22 cellular contexts compared by ENCODE assay signal in genomic region chr10:77201135-77202111, GRCh38.
A peak's percentile ranks its signal among the peaks of the same experiment; 100 is the strongest.
DNase-seq lines count a peak whose midpoint lies in the region; ATAC-seq, FAIRE-seq and TF ChIP-seq lines count a peak whose summit lies in the region.
"Had no signal": no experiment of that assay in that cellular context is flagged by ENCODE, and none has a peak within 500 bp of the region (broad histone marks: within the 10 kb centered on the region; RNA-seq: fewer than 3 reads in every experiment).

No MANE protein-coding gene starts in this region.

- H3K9me3 ChIP-seq in smooth muscle cell (replicated peaks; ENCODE audit: low read depth) (no peaks in the 10 kb centered on the region), osteoblast (ENCODE audit: low read depth, low read length) (no peaks in the 10 kb centered on the region)
- H3K9me3 ChIP-seq: gastrocnemius medialis, pancreas had no signal

- no peak for TF ChIP-seq CTCF in WTC11 (IDR thresholded peaks at IDR 0.05)
- no peak for TF ChIP-seq CTCF in foreskin keratinocyte (conservative IDR thresholded peaks at IDR 0.05)
- TF ChIP-seq CTCF in smooth muscle cell (IDR thresholded peaks at IDR 0.05; ENCODE audit: borderline replicate concordance, insufficient read depth, poor library complexity, severe bottlenecking), result no peak
- no peak for TF ChIP-seq CTCF in osteoblast (IDR thresholded peaks at IDR 0.05; ENCODE audit: extremely low read depth, low read depth, low read length)

- H3K9ac ChIP-seq in smooth muscle cell (ENCODE audit: low read depth), result no peak overlapping the region

- peaks cover 14% of the 10 kb centered on the region for H3K9me3 Mint-ChIP-seq in WTC11
- H3K9me3 Mint-ChIP-seq: activated CD8-positive, alpha-beta T cell treated with anti-CD3 and anti-CD28 coated beads for 36 hours; natural killer cell treated with Interleukin-12 subunit alpha and Interleukin-12 subunit beta and Interleukin-15 and Interleukin-18, amount 100 ng/mL, for 72 hours had no signal

- WGBS in smooth muscle cell (ENCODE audit: low lambda C conversion rate), result 40% methylated on average over 7 of the region's 7 CpGs

- no peaks in the 10 kb centered on the region; the same call in 1 of the 2 replicates for H3K27me3 Mint-ChIP-seq in WTC11 (ENCODE audit: low read depth)

- DNase-seq in H54 (ENCODE audit: insufficient read length, low spot score) (no peak), WTC11 (ENCODE audit: low spot score) (no peak), foreskin keratinocyte (peak in 1 of 2 donors; percentile 29), smooth muscle cell (lab: John Stamatoyannopoulos, UW; ENCODE audit: unreplicated experiment) (no peak), MV-4-11 (lab: John Stamatoyannopoulos, UW) (no peak), osteoblast (ENCODE audit: insufficient read length, low spot score, missing footprints) (no peak)
- no peak for DNase-seq in activated naive CD4-positive, alpha-beta T cell (lab: John Stamatoyannopoulos, UW)
- DNase-seq: activated CD4-positive, CD25-positive, alpha-beta regulatory T cell; activated CD8-positive, alpha-beta T cell treated with anti-CD3 and anti-CD28 coated beads for 36 hours; amniotic stem cell; dermis blood vessel endothelial cell; gastrocnemius medialis; GOT3; kidney; pancreas; right cardiac atrium; stimulated activated CD4-positive, alpha-beta T cell treated with anti-CD3 and anti-CD28 coated beads, Interleukin-15, amount 100 ng/mL, for 24 hours; T1000 had no signal

- peak; percentile 27 for FAIRE-seq in H54 (lab: Jason Lieb, UNC)
- FAIRE-seq: endothelial cell of umbilical vein, kidney, pancreas had no signal

- H3K36me3 ChIP-seq in smooth muscle cell (ENCODE audit: low read depth) (no peaks in the 10 kb centered on the region), osteoblast (ENCODE audit: insufficient read depth, low read length) (no peaks in the 10 kb centered on the region)
- H3K36me3 ChIP-seq: gastrocnemius medialis, pancreas had no signal

- ATAC-seq in WTC11 (peak; percentile 53), foreskin keratinocyte (peak; percentile 35), GM18861 (IDR thresholded peaks at IDR 0.05; ENCODE audit: unreplicated experiment) (no peak)
- ATAC-seq: activated CD8-positive, alpha-beta T cell treated with anti-CD3 and anti-CD28 coated beads for 36 hours; gastrocnemius medialis; natural killer cell treated with Interleukin-12 subunit alpha and Interleukin-12 subunit beta and Interleukin-15 and Interleukin-18, amount 100 ng/mL, for 72 hours; pancreas; right cardiac atrium had no signal

- no peak overlapping the region for H3K27ac Mint-ChIP-seq in WTC11
- H3K27ac Mint-ChIP-seq: activated CD8-positive, alpha-beta T cell treated with anti-CD3 and anti-CD28 coated beads for 36 hours; natural killer cell treated with Interleukin-12 subunit alpha and Interleukin-12 subunit beta and Interleukin-15 and Interleukin-18, amount 100 ng/mL, for 72 hours had no signal

- TF ChIP-seq POLR2A in H54 (IDR thresholded peaks at IDR 0.05; ENCODE audit: low read depth, low read length), result no peak

- H3K4me2 ChIP-seq in smooth muscle cell (peak overlapping the region; percentile 34), osteoblast (ENCODE audit: insufficient read depth, low read length) (no peak overlapping the region)

- CTCF ChIA-PET in WTC11 (lab: Charles Lee), result no interaction called here

- H4K20me1 ChIP-seq in smooth muscle cell (ENCODE audit: low read depth), result no peaks in the 10 kb centered on the region
- no peaks in the 10 kb centered on the region for H4K20me1 ChIP-seq in osteoblast (ENCODE audit: insufficient read depth, low read length)

- no peak overlapping the region for H3K4me3 ChIP-seq in smooth muscle cell
- H3K4me3 ChIP-seq in osteoblast (ENCODE audit: insufficient read depth, low read length), result no peak overlapping the region
- H3K4me3 ChIP-seq: gastrocnemius medialis, pancreas had no signal

- no peak overlapping the region for H3K4me3 Mint-ChIP-seq in WTC11
- H3K4me3 Mint-ChIP-seq: activated CD8-positive, alpha-beta T cell treated with anti-CD3 and anti-CD28 coated beads for 36 hours; natural killer cell treated with Interleukin-12 subunit alpha and Interleukin-12 subunit beta and Interleukin-15 and Interleukin-18, amount 100 ng/mL, for 72 hours had no signal

- peaks cover 6% of the 10 kb centered on the region for H3F3A ChIP-seq in smooth muscle cell (ENCODE audit: low read depth)

- H3K27ac ChIP-seq in foreskin keratinocyte (no peak overlapping the region), smooth muscle cell (ENCODE audit: low read depth) (peak overlapping the region; percentile 63), osteoblast (ENCODE audit: low read depth, low read length) (no peak overlapping the region)
- H3K27ac ChIP-seq: C4-2B, gastrocnemius medialis, pancreas had no signal

- peaks cover 32% of the 10 kb centered on the region for H3K4me1 Mint-ChIP-seq in WTC11

- H2AFZ ChIP-seq in smooth muscle cell (ENCODE audit: low read depth), result no peak overlapping the region
- H2AFZ ChIP-seq in osteoblast (ENCODE audit: low read length), result no peak overlapping the region

- H3K4me1 ChIP-seq in foreskin keratinocyte, result no peaks in the 10 kb centered on the region
- H3K4me1 ChIP-seq in smooth muscle cell (ENCODE audit: low read depth), result peaks cover 8% of the 10 kb centered on the region
- peaks cover 4% of the 10 kb centered on the region for H3K4me1 ChIP-seq in osteoblast (ENCODE audit: insufficient read depth, low read length)
- H3K4me1 ChIP-seq: pancreas had no signal

- POLR2A ChIA-PET in WTC11 (lab: Charles Lee), result no interaction called here

- H3K36me3 Mint-ChIP-seq in WTC11, result peaks cover 7% of the 10 kb centered on the region
- H3K36me3 Mint-ChIP-seq: natural killer cell treated with Interleukin-12 subunit alpha and Interleukin-12 subunit beta and Interleukin-15 and Interleukin-18, amount 100 ng/mL, for 72 hours had no signal

- H3K79me2 ChIP-seq in smooth muscle cell (ENCODE audit: low read depth) (no peaks in the 10 kb centered on the region), osteoblast (ENCODE audit: insufficient read depth, low read length) (no peaks in the 10 kb centered on the region)

- H3K27me3 ChIP-seq in foreskin keratinocyte, result peaks cover 6% of the 10 kb centered on the region
- H3K27me3 ChIP-seq in smooth muscle cell (ENCODE audit: low read depth), result no peaks in the 10 kb centered on the region
- no peaks in the 10 kb centered on the region for H3K27me3 ChIP-seq in osteoblast (ENCODE audit: insufficient read depth, low read length)
- H3K27me3 ChIP-seq: gastrocnemius medialis, pancreas had no signal

TF ChIP-seq in WTC11, 78 proteins besides CTCF, POLR2A, EP300 and RAD21:
- no peak for TF ChIP-seq ETV6 (CRISPR knock-in tag; IDR thresholded peaks at IDR 0.05)
